ENCODE assay signal across 8 cellular contexts in the genomic region with DNA sequence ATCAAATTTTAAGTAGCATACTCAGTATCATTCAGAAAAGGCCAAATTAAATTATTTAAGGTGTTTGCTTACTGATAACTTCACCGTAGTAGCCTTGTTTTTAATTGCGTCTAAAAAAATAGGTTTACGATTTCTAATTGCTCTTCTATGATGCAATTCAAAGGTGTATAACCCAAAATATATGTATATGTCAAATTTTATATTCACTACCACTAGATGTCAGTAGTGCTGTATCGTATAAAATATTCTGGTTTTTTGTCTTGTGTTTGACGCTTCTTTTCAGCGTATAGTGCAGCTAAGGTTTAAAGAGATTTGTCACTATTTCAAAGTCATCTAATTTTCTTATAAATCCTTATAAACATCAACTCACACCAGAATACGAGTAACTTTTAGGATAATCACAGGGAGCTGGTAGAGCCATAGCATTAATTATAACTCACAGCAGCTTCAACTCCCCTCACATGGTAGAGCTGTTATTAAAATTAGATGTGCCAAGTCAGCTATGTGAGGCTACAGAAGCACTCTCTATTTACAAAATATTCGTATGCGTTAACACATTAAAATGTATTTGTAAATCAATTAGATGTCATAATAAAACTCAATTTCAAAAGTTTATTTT. TPM values are rescaled to one million over a fixed set of nuclear protein-coding genes. Genes with fewer than 3 reads are reported as not detected.
DNase-seq lines count a peak whose midpoint lies in the region; ATAC-seq and TF ChIP-seq lines count a peak whose summit lies in the region.

No MANE protein-coding gene starts in this region.

- no peaks in the 10 kb centered on the region for H3K9me3 Mint-ChIP-seq in endothelial cell (ENCODE audit: unreplicated experiment)

- H3K9me3 ChIP-seq in HUES48 (ENCODE audit: control insufficient read depth, insufficient read depth, low read length) (no peaks in the 10 kb centered on the region), OCI-LY3 (ENCODE audit: insufficient read depth, low read length) (no peaks in the 10 kb centered on the region), osteoblast (ENCODE audit: low read depth, low read length) (no peaks in the 10 kb centered on the region)

- no peak overlapping the region for H3K27ac Mint-ChIP-seq in endothelial cell (ENCODE audit: unreplicated experiment)

- ATAC-seq in GM18502 (IDR thresholded peaks at IDR 0.05; ENCODE audit: poor library complexity, unreplicated experiment): no peak

- peaks cover 19% of the 10 kb centered on the region for H3K27me3 Mint-ChIP-seq in endothelial cell (ENCODE audit: unreplicated experiment)

- H3K79me2 ChIP-seq in OCI-LY3 (ENCODE audit: low read length): no peaks in the 10 kb centered on the region
- peaks cover 86% of the 10 kb centered on the region for H3K79me2 ChIP-seq in osteoblast (ENCODE audit: insufficient read depth, low read length)

- H3K27me3 ChIP-seq in HUES48 (ENCODE audit: control insufficient read depth, insufficient read depth, low read length): no peaks in the 10 kb centered on the region
- H3K27me3 ChIP-seq in OCI-LY3 (ENCODE audit: low read depth, low read length): peaks cover 8% of the 10 kb centered on the region
- H3K27me3 ChIP-seq in osteoblast (ENCODE audit: insufficient read depth, low read length): no peaks in the 10 kb centered on the region

- TF ChIP-seq CTCF in OCI-LY3 (IDR thresholded peaks at IDR 0.05; ENCODE audit: low read depth, low read length) (peak; percentile 70), endothelial cell (IDR thresholded peaks at IDR 0.05; ENCODE audit: unreplicated experiment) (peak; percentile 85), osteoblast (IDR thresholded peaks at IDR 0.05; ENCODE audit: extremely low read depth, low read depth, low read length) (peak; percentile 56)

- H3K27ac ChIP-seq in HUES48 (ENCODE audit: low read depth, low read length): peak overlapping the region; percentile 98
- no peak overlapping the region for H3K27ac ChIP-seq in OCI-LY3 (ENCODE audit: low read length)
- no peak overlapping the region for H3K27ac ChIP-seq in osteoblast (ENCODE audit: low read depth, low read length)

- H3K36me3 ChIP-seq in HUES48 (ENCODE audit: control insufficient read depth, insufficient read depth, low read length): peaks cover 61% of the 10 kb centered on the region
- no peaks in the 10 kb centered on the region for H3K36me3 ChIP-seq in OCI-LY3 (replicated peaks; ENCODE audit: low read depth, low read length)
- peaks cover 13% of the 10 kb centered on the region for H3K36me3 ChIP-seq in osteoblast (ENCODE audit: insufficient read depth, low read length)

- H3K4me1 ChIP-seq in HUES48 (ENCODE audit: control insufficient read depth, insufficient read depth, low read length) (peaks cover 36% of the 10 kb centered on the region), OCI-LY3 (ENCODE audit: low read length) (peaks cover 11% of the 10 kb centered on the region), osteoblast (ENCODE audit: insufficient read depth, low read length) (peaks cover 65% of the 10 kb centered on the region)

- H3K36me3 Mint-ChIP-seq in endothelial cell (ENCODE audit: low read depth, unreplicated experiment): peaks cover 23% of the 10 kb centered on the region

- H3K4me3 ChIP-seq in HUES48 (ENCODE audit: low read depth, low read length) (peak overlapping the region; percentile 88), OCI-LY3 (ENCODE audit: low read length) (no peak overlapping the region), osteoblast (ENCODE audit: insufficient read depth, low read length) (no peak overlapping the region)

- no peak overlapping the region for H2AFZ ChIP-seq in OCI-LY3 (ENCODE audit: low read depth, low read length)
- H2AFZ ChIP-seq in osteoblast (ENCODE audit: low read length): no peak overlapping the region

- H3K9ac ChIP-seq in HUES48 (ENCODE audit: low read depth, low read length) (no peak overlapping the region), OCI-LY3 (ENCODE audit: low read length) (no peak overlapping the region)

- H3K4me1 Mint-ChIP-seq in endothelial cell (ENCODE audit: unreplicated experiment): peaks cover 29% of the 10 kb centered on the region

- no peak overlapping the region for H3K4me2 ChIP-seq in OCI-LY3 (ENCODE audit: low read length)
- peak overlapping the region; percentile 99 for H3K4me2 ChIP-seq in osteoblast (ENCODE audit: insufficient read depth, low read length)

- peak; percentile 73 for DNase-seq in COR-L47 (lab: John Stamatoyannopoulos, UW)
- no peak for DNase-seq in endothelial cell (ENCODE audit: low spot score)
- DNase-seq in osteoblast (ENCODE audit: insufficient read length, low spot score, missing footprints): peak; percentile 38
- no peak for DNase-seq in D341Med (ENCODE audit: low spot score)
- DNase-seq in activated effector memory CD4-positive, alpha-beta T cell treated with Interleukin-2 at 50 U/mL for 16 hours: no peak

- no peak overlapping the region for H3K4me3 Mint-ChIP-seq in endothelial cell (ENCODE audit: unreplicated experiment)

- no peaks in the 10 kb centered on the region for H4K20me1 ChIP-seq in OCI-LY3 (ENCODE audit: insufficient read depth, low read length)
- H4K20me1 ChIP-seq in osteoblast (ENCODE audit: insufficient read depth, low read length): peaks cover 45% of the 10 kb centered on the region

RNA-seq across cellular contexts. Expression of a gene that starts 3.5 kb away (rescaled TPM):
- total RNA-seq in endothelial cell (ENCODE audit: unreplicated experiment): 102 TPM
- total RNA-seq in osteoblast: 183 and 204 TPM in 2 replicates

Comparison
In these comparisons a context has a peak if more than half of its experiments do, and no peak if none do; other contexts are left out.
1. DNase-seq: peak in COR-L47 (single experiment) and osteoblast (single experiment); none in endothelial cell (single experiment), D341Med (single experiment) and activated effector memory CD4-positive, alpha-beta T cell treated with Interleukin-2 at 50 U/mL for 16 hours (single experiment).
2. Peak in every context shown above with its lines, with median percentiles within 50 percentile points of each other: CTCF ChIP-seq.